Comparison of ENCODE assay signal across 1 cellular context in genomic region chr14:101226603-101227425, GRCh38.
TF ChIP-seq lines count a peak whose summit lies in the region.

No MANE protein-coding gene starts in this region.

TF ChIP-seq in HepG2, 621 proteins besides CTCF, POLR2A, EP300 and RAD21 (continued from another document and continues in another):
- TF ChIP-seq NFAT5 (CRISPR knock-in tag; IDR thresholded peaks at IDR 0.05) (no peak), ZNF3 (CRISPR knock-in tag; IDR thresholded peaks at IDR 0.05) (no peak), IRF9 (CRISPR knock-in tag; IDR thresholded peaks at IDR 0.05; ENCODE audit: borderline replicate concordance) (0 out of 2 replicates have a peak, but pooled peaks have one; percentile 75), NFIC (IDR thresholded peaks at IDR 0.05; ENCODE audit: low read length) (0 out of 2 replicates have a peak, but pooled peaks have one; percentile 44), ZMAT3 (CRISPR knock-in tag; conservative IDR thresholded peaks at IDR 0.05) (no peak), FOXO4 (CRISPR knock-in tag; conservative IDR thresholded peaks at IDR 0.05) (0 out of 2 replicates have a peak, but pooled peaks have one; percentile 77), ZSCAN31 (CRISPR knock-in tag; IDR thresholded peaks at IDR 0.05; ENCODE audit: low read depth) (0 out of 2 replicates have a peak, but pooled peaks have one; percentile 44), AGO1 (IDR thresholded peaks at IDR 0.05; ENCODE audit: low read depth, low read length, poor library complexity, severe bottlenecking) (no peak), CBX1 (IDR thresholded peaks at IDR 0.05; ENCODE audit: low read depth) (no peak), HHEX (CRISPR knock-in tag; IDR thresholded peaks at IDR 0.05) (0 out of 2 replicates have a peak, but pooled peaks have one; percentile 6), GLI4 (CRISPR knock-in tag; IDR thresholded peaks at IDR 0.05; ENCODE audit: borderline replicate concordance) (no peak), SIX4 (CRISPR knock-in tag; IDR thresholded peaks at IDR 0.05) (no peak), NFRKB (IDR thresholded peaks at IDR 0.05) (no peak), ZNF253 (CRISPR knock-in tag; IDR thresholded peaks at IDR 0.05; ENCODE audit: borderline replicate concordance) (no peak), HIVEP1 (CRISPR knock-in tag; IDR thresholded peaks at IDR 0.05) (peak; percentile 34; the same call in 1 of the 2 replicates), ZSCAN22 (CRISPR knock-in tag; IDR thresholded peaks at IDR 0.05) (no peak), ZBTB7A (CRISPR knock-in tag; IDR thresholded peaks at IDR 0.05) (peak; percentile 79), ZNF362 (CRISPR knock-in tag; IDR thresholded peaks at IDR 0.05; ENCODE audit: borderline replicate concordance) (no peak; the same call in 1 of the 2 replicates), REXO4 (CRISPR knock-in tag; IDR thresholded peaks at IDR 0.05; ENCODE audit: borderline replicate concordance) (no peak), ZNF512 (CRISPR knock-in tag; IDR thresholded peaks at IDR 0.05) (no peak), RFX1 (IDR thresholded peaks at IDR 0.05) (no peak), NFKB2 (CRISPR knock-in tag; IDR thresholded peaks at IDR 0.05; ENCODE audit: borderline replicate concordance) (peak; percentile 44; the same call in 1 of the 2 replicates), HOXA3 (CRISPR knock-in tag; IDR thresholded peaks at IDR 0.05) (peak; percentile 80), HDAC1 (CRISPR knock-in tag; IDR thresholded peaks at IDR 0.05) (peak; percentile 85), XBP1 (CRISPR knock-in tag; IDR thresholded peaks at IDR 0.05) (no peak), ZNF549 (CRISPR knock-in tag; IDR thresholded peaks at IDR 0.05) (no peak), ZNF788 (CRISPR knock-in tag; IDR thresholded peaks at IDR 0.05; ENCODE audit: borderline replicate concordance) (peak; percentile 90; the same call in 1 of the 2 replicates), FOXC1 (CRISPR knock-in tag; IDR thresholded peaks at IDR 0.05; ENCODE audit: borderline replicate concordance) (no peak), ELF1 (CRISPR knock-in tag; IDR thresholded peaks at IDR 0.05) (peak; percentile 16; the same call in 1 of the 2 replicates), ZNF552 (CRISPR knock-in tag; IDR thresholded peaks at IDR 0.05; ENCODE audit: borderline replicate concordance) (no peak), CCDC6 (CRISPR knock-in tag; IDR thresholded peaks at IDR 0.05) (no peak), NONO (IDR thresholded peaks at IDR 0.05) (no peak), NONO (CRISPR knock-in tag; conservative IDR thresholded peaks at IDR 0.05) (peak; percentile 47; the same call in 1 of the 2 replicates), SNRNP70 (IDR thresholded peaks at IDR 0.05; ENCODE audit: low read depth, low read length) (no peak), ZNF326 (CRISPR knock-in tag; IDR thresholded peaks at IDR 0.05; ENCODE audit: borderline replicate concordance) (no peak), ZNF598 (CRISPR knock-in tag; IDR thresholded peaks at IDR 0.05; ENCODE audit: borderline replicate concordance) (no peak), ATF4 (CRISPR knock-in tag; IDR thresholded peaks at IDR 0.05) (no peak), HNF1B (CRISPR knock-in tag; IDR thresholded peaks at IDR 0.05) (peak; percentile 83), MEF2D (CRISPR knock-in tag; IDR thresholded peaks at IDR 0.05) (peak; percentile 67; the same call in 1 of the 2 replicates), MTA1 (CRISPR knock-in tag; IDR thresholded peaks at IDR 0.05; ENCODE audit: borderline replicate concordance) (peak; percentile 96), ZEB1 (IDR thresholded peaks at IDR 0.05; ENCODE audit: insufficient replicate concordance, low read depth) (no peak), ZFP36L2 (CRISPR knock-in tag; IDR thresholded peaks at IDR 0.05) (no peak), ZNF784 (CRISPR knock-in tag; IDR thresholded peaks at IDR 0.05; ENCODE audit: borderline replicate concordance) (no peak), JUN (CRISPR knock-in tag; IDR thresholded peaks at IDR 0.05) (no peak), ZNF263 (CRISPR knock-in tag; IDR thresholded peaks at IDR 0.05) (no peak), SALL2 (CRISPR knock-in tag; IDR thresholded peaks at IDR 0.05) (no peak), ZNF878 (CRISPR knock-in tag; IDR thresholded peaks at IDR 0.05) (no peak), ERF (CRISPR knock-in tag; IDR thresholded peaks at IDR 0.05) (peak; percentile 51; the same call in 1 of the 2 replicates), SMAD3 (CRISPR knock-in tag; IDR thresholded peaks at IDR 0.05) (no peak), FOXM1 (CRISPR knock-in tag; IDR thresholded peaks at IDR 0.05) (no peak)
- TF ChIP-seq, protein P1, sequence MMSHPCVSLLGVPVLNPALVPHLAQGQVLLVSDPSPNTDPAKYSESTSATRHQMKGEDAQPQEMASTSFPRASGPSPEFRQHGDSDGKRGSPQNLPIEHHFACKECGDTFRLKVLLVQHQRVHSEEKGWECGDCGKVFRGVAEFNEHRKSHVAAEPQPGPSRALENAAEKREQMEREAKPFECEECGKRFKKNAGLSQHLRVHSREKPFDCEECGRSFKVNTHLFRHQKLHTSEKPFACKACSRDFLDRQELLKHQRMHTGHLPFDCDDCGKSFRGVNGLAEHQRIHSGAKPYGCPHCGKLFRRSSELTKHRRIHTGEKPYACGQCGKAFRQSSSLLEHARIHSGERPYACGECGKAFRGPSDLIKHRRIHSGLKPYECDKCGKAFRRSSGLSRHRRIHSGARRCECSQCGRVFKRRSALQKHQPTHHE (CRISPR knock-in tag; IDR thresholded peaks at IDR 0.05; ENCODE audit: borderline replicate concordance) = no peak
- TF ChIP-seq, protein P2, sequence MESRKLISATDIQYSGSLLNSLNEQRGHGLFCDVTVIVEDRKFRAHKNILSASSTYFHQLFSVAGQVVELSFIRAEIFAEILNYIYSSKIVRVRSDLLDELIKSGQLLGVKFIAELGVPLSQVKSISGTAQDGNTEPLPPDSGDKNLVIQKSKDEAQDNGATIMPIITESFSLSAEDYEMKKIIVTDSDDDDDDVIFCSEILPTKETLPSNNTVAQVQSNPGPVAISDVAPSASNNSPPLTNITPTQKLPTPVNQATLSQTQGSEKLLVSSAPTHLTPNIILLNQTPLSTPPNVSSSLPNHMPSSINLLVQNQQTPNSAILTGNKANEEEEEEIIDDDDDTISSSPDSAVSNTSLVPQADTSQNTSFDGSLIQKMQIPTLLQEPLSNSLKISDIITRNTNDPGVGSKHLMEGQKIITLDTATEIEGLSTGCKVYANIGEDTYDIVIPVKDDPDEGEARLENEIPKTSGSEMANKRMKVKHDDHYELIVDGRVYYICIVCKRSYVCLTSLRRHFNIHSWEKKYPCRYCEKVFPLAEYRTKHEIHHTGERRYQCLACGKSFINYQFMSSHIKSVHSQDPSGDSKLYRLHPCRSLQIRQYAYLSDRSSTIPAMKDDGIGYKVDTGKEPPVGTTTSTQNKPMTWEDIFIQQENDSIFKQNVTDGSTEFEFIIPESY (CRISPR knock-in tag; IDR thresholded peaks at IDR 0.05) = no peak
